ENCODE assay signal across 10 cellular contexts in genomic region chr1:107829083-107829771, GRCh38.
DNase-seq lines count a peak whose midpoint lies in the region; ATAC-seq and TF ChIP-seq lines count a peak whose summit lies in the region.
"Had no signal": no experiment of that assay in that cellular context is flagged by ENCODE, and none has a peak within 500 bp of the region (broad histone marks: within the 10 kb centered on the region; RNA-seq: fewer than 3 reads in every experiment).

No MANE protein-coding gene starts in this region.

- POLR2A ChIA-PET in WTC11 (lab: Charles Lee) = interaction anchor here (0.6 kb wide), 1 partner anchor 311 kb away, joined by 3 read pairs; no protein-coding TSS in a partner anchor

- H3K4me1 Mint-ChIP-seq in WTC11 (peaks cover 33% of the 10 kb centered on the region), neural progenitor cell (no peaks in the 10 kb centered on the region)
- peaks cover 55 to 74% of the 10 kb centered on the region in 2 donors for H3K4me1 Mint-ChIP-seq in natural killer cell treated with Interleukin-12 subunit alpha and Interleukin-12 subunit beta and Interleukin-15 and Interleukin-18, amount 100 ng/mL, for 72 hours (ENCODE audit: low read depth in 2 of 2)

- ATAC-seq in GM18858 (IDR thresholded peaks at IDR 0.05; ENCODE audit: unreplicated experiment) = peak; percentile 63
- no peak for ATAC-seq in WTC11
- peak; percentile 79 to 88 for ATAC-seq in natural killer cell treated with Interleukin-12 subunit alpha and Interleukin-12 subunit beta and Interleukin-15 and Interleukin-18, amount 100 ng/mL, for 72 hours
- no peak for ATAC-seq in HG02763 (IDR thresholded peaks at IDR 0.05; ENCODE audit: unreplicated experiment)
- ATAC-seq: left colon had no signal

- CTCF ChIA-PET in WTC11 (lab: Charles Lee) = interaction anchor here (0.6 kb wide), 1 partner anchor 54 kb away, joined by 3 read pairs; no protein-coding TSS in a partner anchor

- no peaks in the 10 kb centered on the region for H3K36me3 ChIP-seq in neural progenitor cell

- H3K27me3 Mint-ChIP-seq in WTC11 (ENCODE audit: low read depth) = no peaks in the 10 kb centered on the region
- H3K27me3 Mint-ChIP-seq in natural killer cell treated with Interleukin-12 subunit alpha and Interleukin-12 subunit beta and Interleukin-15 and Interleukin-18, amount 100 ng/mL, for 72 hours = no peaks in the 10 kb centered on the region
- no peaks in the 10 kb centered on the region for H3K27me3 Mint-ChIP-seq in neural progenitor cell (ENCODE audit: insufficient read depth, low read depth)

- H3K79me2 ChIP-seq in neural progenitor cell (ENCODE audit: low read depth) = no peaks in the 10 kb centered on the region

- DNase-seq in Kasumi-1 (lab: John Stamatoyannopoulos, UW) = peak; percentile 87 to 91
- no peak for DNase-seq in WTC11 (ENCODE audit: low spot score)
- DNase-seq in natural killer cell treated with Interleukin-12 subunit alpha and Interleukin-12 subunit beta and Interleukin-15 and Interleukin-18, amount 100 ng/mL, for 72 hours (ENCODE audit: low spot score) = peak; percentile 68
- DNase-seq in neural progenitor cell (ENCODE audit: low spot score) = no peak
- no peak for DNase-seq in NK-92 treated with Interleukin-12 subunit alpha and Interleukin-12 subunit beta, amount 100 ng/mL, for 24 hours (lab: John Stamatoyannopoulos, UW)
- DNase-seq: cortex of kidney, left colon, T-helper 9 cell had no signal

- H3K4me2 ChIP-seq in neural progenitor cell = no peak overlapping the region

- no peak overlapping the region for H3K27ac ChIP-seq in neural progenitor cell

- no peak overlapping the region for H3K4me3 ChIP-seq in neural progenitor cell

- H2AFZ ChIP-seq in neural progenitor cell (replicated peaks) = no peak overlapping the region

- no peaks in the 10 kb centered on the region for H3K4me1 ChIP-seq in neural progenitor cell

- 0 out of 2 replicates have a peak overlapping the region, but pooled peaks have one; percentile 28 for H3K27ac Mint-ChIP-seq in WTC11
- H3K27ac Mint-ChIP-seq in natural killer cell treated with Interleukin-12 subunit alpha and Interleukin-12 subunit beta and Interleukin-15 and Interleukin-18, amount 100 ng/mL, for 72 hours = peak overlapping the region; percentile 80 to 81
- H3K27ac Mint-ChIP-seq in neural progenitor cell = no peak overlapping the region

- H3K9me3 Mint-ChIP-seq in WTC11 (peaks cover 7% of the 10 kb centered on the region), neural progenitor cell (no peaks in the 10 kb centered on the region)
- H3K9me3 Mint-ChIP-seq in natural killer cell treated with Interleukin-12 subunit alpha and Interleukin-12 subunit beta and Interleukin-15 and Interleukin-18, amount 100 ng/mL, for 72 hours = peaks cover 2% of the 10 kb centered on the region

- H3K36me3 Mint-ChIP-seq in WTC11 = no peaks in the 10 kb centered on the region
- H3K36me3 Mint-ChIP-seq in natural killer cell treated with Interleukin-12 subunit alpha and Interleukin-12 subunit beta and Interleukin-15 and Interleukin-18, amount 100 ng/mL, for 72 hours = peaks cover 1% of the 10 kb centered on the region
- H3K36me3 Mint-ChIP-seq in neural progenitor cell = no peaks in the 10 kb centered on the region

- no peak overlapping the region for H3K9ac ChIP-seq in neural progenitor cell

- H4K20me1 ChIP-seq in neural progenitor cell (ENCODE audit: low read depth) = no peaks in the 10 kb centered on the region

- no peaks in the 10 kb centered on the region for H3K27me3 ChIP-seq in neural progenitor cell

- H3K4me3 Mint-ChIP-seq in WTC11 = no peak overlapping the region
- peak overlapping the region; percentile 70 for H3K4me3 Mint-ChIP-seq in natural killer cell treated with Interleukin-12 subunit alpha and Interleukin-12 subunit beta and Interleukin-15 and Interleukin-18, amount 100 ng/mL, for 72 hours
- H3K4me3 Mint-ChIP-seq in neural progenitor cell = no peak overlapping the region

- no peaks in the 10 kb centered on the region for H3F3A ChIP-seq in neural progenitor cell (ENCODE audit: low read depth)

- TF ChIP-seq CTCF in WTC11 (IDR thresholded peaks at IDR 0.05) (no peak), neural progenitor cell (IDR thresholded peaks at IDR 0.05) (no peak)

- no peaks in the 10 kb centered on the region for H3K9me3 ChIP-seq in neural progenitor cell (ENCODE audit: low read depth)

TF ChIP-seq in WTC11, 78 proteins besides CTCF, POLR2A, EP300 and RAD21 (continues in another document):
- TF ChIP-seq AFF4 (CRISPR knock-in tag; IDR thresholded peaks at IDR 0.05; ENCODE audit: borderline replicate concordance) = no peak
- no peak for TF ChIP-seq ZNF219 (CRISPR knock-in tag; IDR thresholded peaks at IDR 0.05; ENCODE audit: borderline replicate concordance)
- no peak for TF ChIP-seq AR (CRISPR knock-in tag; IDR thresholded peaks at IDR 0.05)
- no peak for TF ChIP-seq ZSCAN18 (CRISPR knock-in tag; IDR thresholded peaks at IDR 0.05)
- TF ChIP-seq ZNF425 (CRISPR knock-in tag; conservative IDR thresholded peaks at IDR 0.05) = no peak
- TF ChIP-seq TP53 (CRISPR knock-in tag; IDR thresholded peaks at IDR 0.05) = no peak
- no peak for TF ChIP-seq ZNF232 (CRISPR knock-in tag; IDR thresholded peaks at IDR 0.05)

Comparison
In these comparisons a context has a peak if more than half of its experiments do, and no peak if none do; other contexts are left out.
1. ATAC-seq: peak in GM18858 (single experiment) and natural killer cell treated with Interleukin-12 subunit alpha and Interleukin-12 subunit beta and Interleukin-15 and Interleukin-18, amount 100 ng/mL, for 72 hours (2 of 2); none in WTC11 (single experiment) and HG02763 (single experiment).
2. DNase-seq: peak in Kasumi-1 (2 of 2) and natural killer cell treated with Interleukin-12 subunit alpha and Interleukin-12 subunit beta and Interleukin-15 and Interleukin-18, amount 100 ng/mL, for 72 hours (single experiment); none in WTC11 (single experiment), neural progenitor cell (single experiment) and NK-92 treated with Interleukin-12 subunit alpha and Interleukin-12 subunit beta, amount 100 ng/mL, for 24 hours (single experiment).